Comparison of ENCODE assay signal across 1 cellular context in the genomic region with DNA sequence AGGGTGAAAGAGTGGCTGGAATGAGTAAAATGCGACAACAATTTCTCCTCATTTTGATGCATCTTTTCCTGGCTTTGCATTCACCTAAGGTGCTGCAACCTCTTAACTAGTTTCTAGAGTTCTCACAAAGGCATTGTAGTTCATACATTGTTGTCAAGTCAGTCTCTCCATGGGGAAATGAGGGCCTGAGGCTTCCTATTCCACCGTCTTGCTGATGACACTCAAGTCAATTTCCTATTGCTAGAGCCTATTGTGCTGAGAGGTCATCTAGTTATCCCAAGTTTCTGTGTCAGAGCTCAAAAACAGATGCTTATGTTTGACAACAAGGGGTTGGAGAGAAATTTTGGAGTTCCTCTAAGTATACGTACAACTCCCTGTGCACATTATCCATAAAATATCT.
TF ChIP-seq lines count a peak whose summit lies in the region.

No MANE protein-coding gene starts in this region.

TF ChIP-seq in endothelial cell of umbilical vein, 7 proteins besides CTCF, POLR2A, EP300 and RAD21:
- no peak for TF ChIP-seq MYC (IDR thresholded peaks at IDR 0.05; ENCODE audit: low read depth, low read length)
- no peak for TF ChIP-seq JUN (IDR thresholded peaks at IDR 0.05; ENCODE audit: borderline replicate concordance, insufficient read depth, insufficient read length, low read depth)
- no peak for TF ChIP-seq FOS (IDR thresholded peaks at IDR 0.05; ENCODE audit: borderline replicate concordance, insufficient read depth, low read length)
- TF ChIP-seq POLR2AphosphoS5 (IDR thresholded peaks at IDR 0.05; ENCODE audit: insufficient read depth, low read depth, low read length), result no peak
- no peak for TF ChIP-seq GATA2 (IDR thresholded peaks at IDR 0.05; ENCODE audit: insufficient read depth, insufficient read length, low read depth, low read length)
- TF ChIP-seq, protein P1, sequence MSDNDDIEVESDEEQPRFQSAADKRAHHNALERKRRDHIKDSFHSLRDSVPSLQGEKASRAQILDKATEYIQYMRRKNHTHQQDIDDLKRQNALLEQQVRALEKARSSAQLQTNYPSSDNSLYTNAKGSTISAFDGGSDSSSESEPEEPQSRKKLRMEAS (IDR thresholded peaks at IDR 0.05; ENCODE audit: insufficient read depth, insufficient read length), result no peak
- no peak for TF ChIP-seq EZH2 (IDR thresholded peaks at IDR 0.05; ENCODE audit: borderline replicate concordance, low read depth, low read length, severe bottlenecking)
